In genomic region chr5:132473608-132474007, GRCh38 we compare ENCODE assay signal across 12 cellular contexts. TPM values are rescaled to one million over a fixed set of nuclear protein-coding genes. Genes with fewer than 3 reads are reported as not detected.
DNase-seq lines count a peak whose midpoint lies in the region; ATAC-seq and TF ChIP-seq lines count a peak whose summit lies in the region.
"Had no signal": no experiment of that assay in that cellular context is flagged by ENCODE, and none has a peak within 500 bp of the region (broad histone marks: within the 10 kb centered on the region; RNA-seq: fewer than 3 reads in every experiment).

No MANE protein-coding gene starts in this region.

- H3K4me3 Mint-ChIP-seq in activated naive CD4-positive, alpha-beta T cell treated with anti-CD3 and anti-CD28 coated beads, Interleukin-2, amount 50 U/mL, for 24 hours: no peak overlapping the region
- H3K4me3 Mint-ChIP-seq in naive B cell: peak overlapping the region in 4 of 8 donors; percentile 25 to 57 (median 43)

- intact Hi-C loops in uterus (cut with DNase I; ENCODE audit: low total_unique reads): no loop called here

- no peak overlapping the region for H3K4me3 ChIP-seq in uterus
- H3K4me3 ChIP-seq: right atrium auricular region had no signal

- no peaks in the 10 kb centered on the region for H3K27me3 Mint-ChIP-seq in activated naive CD4-positive, alpha-beta T cell treated with anti-CD3 and anti-CD28 coated beads, Interleukin-2, amount 50 U/mL, for 24 hours
- no peaks in the 10 kb centered on the region for H3K27me3 Mint-ChIP-seq in naive B cell

- peaks cover 89% of the 10 kb centered on the region for H3K4me1 Mint-ChIP-seq in activated naive CD4-positive, alpha-beta T cell treated with anti-CD3 and anti-CD28 coated beads, Interleukin-2, amount 50 U/mL, for 24 hours
- H3K4me1 Mint-ChIP-seq in naive B cell: peaks cover 64 to 82% (median 81%) of the 10 kb centered on the region in 3 donors

- no peaks in the 10 kb centered on the region for H3K36me3 ChIP-seq in uterus
- H3K36me3 ChIP-seq: right atrium auricular region had no signal

- peak overlapping the region; percentile 79 for H3K27ac Mint-ChIP-seq in activated naive CD4-positive, alpha-beta T cell treated with anti-CD3 and anti-CD28 coated beads, Interleukin-2, amount 50 U/mL, for 24 hours
- peak overlapping the region; percentile 90 to 98 (median 95) for H3K27ac Mint-ChIP-seq in naive B cell

- TF ChIP-seq CTCF in uterus (IDR thresholded peaks at IDR 0.05): no peak

- no peak for ATAC-seq in naive B cell (ENCODE audit: low read depth in 2 of 2)
- ATAC-seq in HG02763 (IDR thresholded peaks at IDR 0.05; ENCODE audit: unreplicated experiment): no peak
- ATAC-seq in GM21717 (IDR thresholded peaks at IDR 0.05; ENCODE audit: unreplicated experiment): no peak
- ATAC-seq: HCT116 had no signal

- no peak overlapping the region for H3K27ac ChIP-seq in uterus
- H3K27ac ChIP-seq: right atrium auricular region had no signal

- no peak for DNase-seq in activated naive CD4-positive, alpha-beta T cell treated with anti-CD3 and anti-CD28 coated beads, Interleukin-2, amount 50 U/mL, for 16 hours
- DNase-seq in activated effector memory CD4-positive, alpha-beta T cell treated with anti-CD3 and anti-CD28 coated beads, Interleukin-2, amount 50 U/mL, for 16 hours: peak; percentile 66
- no peak for DNase-seq in naive B cell
- peak; percentile 10 to 13 for DNase-seq in uterus
- DNase-seq in effector CD4-positive, alpha-beta T cell: no peak
- DNase-seq: NCI-H1092, NCI-H510A treated with DMSO at 0.1 percent for 48 hours had no signal

- H3K9me3 ChIP-seq in uterus: no peaks in the 10 kb centered on the region
- H3K9me3 ChIP-seq: right atrium auricular region had no signal

- TF ChIP-seq POLR2A in uterus (IDR thresholded peaks at IDR 0.05): no peak

- H3K9me3 Mint-ChIP-seq in activated naive CD4-positive, alpha-beta T cell treated with anti-CD3 and anti-CD28 coated beads, Interleukin-2, amount 50 U/mL, for 24 hours: no peaks in the 10 kb centered on the region
- H3K9me3 Mint-ChIP-seq in naive B cell: no peaks in the 10 kb centered on the region

- no peaks in the 10 kb centered on the region for H3K4me1 ChIP-seq in uterus

- H3K36me3 Mint-ChIP-seq in activated naive CD4-positive, alpha-beta T cell treated with anti-CD3 and anti-CD28 coated beads, Interleukin-2, amount 50 U/mL, for 24 hours: peaks cover 1% of the 10 kb centered on the region
- peaks cover 0 to 5% of the 10 kb centered on the region in 2 donors for H3K36me3 Mint-ChIP-seq in naive B cell

- no peaks in the 10 kb centered on the region for H3K27me3 ChIP-seq in uterus
- H3K27me3 ChIP-seq: right atrium auricular region had no signal

RNA-seq across cellular contexts. Expression of gene IRF1, which starts 17.0 kb away (rescaled TPM):
- polyA plus RNA-seq in naive B cell (ENCODE audit: low read depth in 6 of 6): 100 to 1,000 TPM; 228 to 332 (median 296) TPM
- total RNA-seq in uterus: 100 to 1,000 TPM in 1 of 4 donors, 10 to 100 TPM in 2, 1 to 10 TPM in 1; 3.8 to 110 (median 25.7) TPM

Comparison
In these comparisons a context has a peak if more than half of its experiments do, and no peak if none do; other contexts are left out.
1. DNase-seq: peak in activated effector memory CD4-positive, alpha-beta T cell treated with anti-CD3 and anti-CD28 coated beads, Interleukin-2, amount 50 U/mL, for 16 hours (single experiment) and uterus (2 of 2); none in activated naive CD4-positive, alpha-beta T cell treated with anti-CD3 and anti-CD28 coated beads, Interleukin-2, amount 50 U/mL, for 16 hours (single experiment), naive B cell (single experiment) and effector CD4-positive, alpha-beta T cell (single experiment).